8 cellular contexts compared by ENCODE assay signal in the genomic region with DNA sequence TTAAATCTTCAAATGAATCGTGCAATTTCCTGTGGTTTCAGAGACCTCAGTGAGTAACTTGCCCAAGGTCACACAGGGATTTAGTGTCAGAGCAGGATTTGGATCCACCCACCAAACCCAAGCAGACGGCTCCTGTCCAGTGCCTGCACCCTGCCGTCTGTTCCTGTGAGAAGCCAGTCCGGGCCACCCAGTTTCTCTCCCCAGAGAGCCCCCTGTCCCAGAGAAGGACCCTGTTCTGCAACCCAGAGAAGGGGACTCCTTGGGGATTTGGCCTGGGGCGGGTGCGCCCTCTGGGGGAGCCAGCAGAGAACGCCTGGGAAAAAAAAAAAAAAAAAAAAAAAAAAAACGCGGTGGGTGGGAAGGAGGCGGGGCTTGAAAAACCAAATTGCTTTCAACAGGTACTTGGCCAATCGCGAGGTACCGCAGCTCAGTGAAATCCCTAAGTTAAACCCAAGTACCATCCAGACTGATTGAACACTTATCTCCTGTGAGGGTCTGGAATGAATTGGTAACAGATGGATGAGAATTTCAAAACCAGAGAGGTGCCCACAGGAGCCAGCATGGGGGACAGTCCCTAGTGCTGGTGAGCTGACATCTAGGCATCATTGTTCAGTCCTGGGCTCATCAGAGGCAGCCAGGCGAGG. TPM values are rescaled to one million over a fixed set of nuclear protein-coding genes. Genes with fewer than 3 reads are reported as not detected.
DNase-seq lines count a peak whose midpoint lies in the region; ATAC-seq and TF ChIP-seq lines count a peak whose summit lies in the region.

No MANE protein-coding gene starts in this region.

- H3K27ac Mint-ChIP-seq in CD14-positive monocyte, result peak overlapping the region; percentile 1 to 80 (median 29)

- WGBS in heart left ventricle, 4 donors, result 7 to 9% (median 8%) methylated on average over 14 of the region's 14 CpGs

- no peak for DNase-seq in CD14-positive monocyte (ENCODE audit: low spot score)
- DNase-seq in HCT116 (ENCODE audit: low read depth, low spot score), result peak; percentile 33
- peak; percentile 53 for DNase-seq in OCI-M1 (lab: John Stamatoyannopoulos, UW)
- peak; percentile 76 for DNase-seq in activated effector memory CD4-positive, alpha-beta T cell treated with anti-CD3 and anti-CD28 coated beads, Interleukin-2, amount 50 U/mL, for 16 hours
- peak in 4 of 5 donors; percentile 25 to 66 (median 41) for DNase-seq in heart left ventricle
- no peak for DNase-seq in retinal pigment epithelial cell (ENCODE audit: low read depth)

- peak overlapping the region; percentile 63 to 77 for H3K4me3 Mint-ChIP-seq in CD14-positive monocyte

- intact Hi-C loops in CD14-positive monocyte (cut with micrococcal nuclease), result loop anchor here (5.0 to 10.0 kb wide), 2 partner anchors 144 to 146 kb away; no protein-coding TSS in a partner anchor
- intact Hi-C loops in HCT116 (cut with micrococcal nuclease), result loop anchor here (1.0 kb wide), 1 partner anchor 147 kb away; no protein-coding TSS in a partner anchor
- intact Hi-C loops in heart left ventricle (cut with DNase I), result loop anchor here in 9 of 10 donors (1.0 to 5.0 kb wide), 7 partner anchors 66 to 148 kb away; no protein-coding TSS in a partner anchor

- ATAC-seq in HCT116 (peak; percentile 71), heart left ventricle (peak; percentile 37 to 64 (median 56)), HG02678 (IDR thresholded peaks at IDR 0.05; ENCODE audit: unreplicated experiment) (no peak), GM21390 (IDR thresholded peaks at IDR 0.05; ENCODE audit: unreplicated experiment) (no peak)

- no peaks in the 10 kb centered on the region for H3K9me2 ChIP-seq in HCT116 (ENCODE audit: insufficient read depth)

- H3K27ac ChIP-seq in HCT116 (ENCODE audit: low read depth, low read length) (no peak overlapping the region), heart left ventricle (no peak overlapping the region)

- peaks cover 0 to 8% of the 10 kb centered on the region in 2 experiments; a peak in 1 of 4 replicates for H3K4me1 ChIP-seq in HCT116 (ENCODE audit: control insufficient read depth in 1 of 2, insufficient read depth in 2 of 2, low read length in 2 of 2)
- peaks cover 0 to 21% (median 4%) of the 10 kb centered on the region in 12 donors for H3K4me1 ChIP-seq in heart left ventricle

- H3K4me2 ChIP-seq in HCT116 (ENCODE audit: low read length), result peak overlapping the region; percentile 50

- CTCF ChIA-PET in HCT116 (lab: Charles Lee), result interaction anchor here (0.7 to 1.6 kb wide), 3 partner anchors 49 to 147 kb away, joined by 3 to 8 read pairs (median 3); partner anchors contain the start of gene KDM3A

- POLR2A ChIA-PET in HCT116 (lab: Charles Lee), result no interaction called here

- H3K36me3 ChIP-seq in HCT116 (ENCODE audit: control insufficient read depth in 1 of 2, insufficient read depth in 2 of 2, low read length in 2 of 2), result no peaks in the 10 kb centered on the region
- H3K36me3 ChIP-seq in heart left ventricle, result no peaks in the 10 kb centered on the region

- TF ChIP-seq POLR2A in HCT116 (IDR thresholded peaks at IDR 0.05; ENCODE audit: borderline replicate concordance, extremely low read depth, insufficient read depth, insufficient read length) (no peak), heart left ventricle (IDR thresholded peaks at IDR 0.05) (no peak)

- no peaks in the 10 kb centered on the region for H4K20me1 ChIP-seq in HCT116 (ENCODE audit: insufficient read depth)

- H3K36me3 Mint-ChIP-seq in CD14-positive monocyte, result no peaks in the 10 kb centered on the region

- H3K4me1 Mint-ChIP-seq in CD14-positive monocyte, result peaks cover 38% of the 10 kb centered on the region

- H3K9me3 ChIP-seq in HCT116 (ENCODE audit: control insufficient read depth in 1 of 2, insufficient read depth in 1 of 2, low read depth in 1 of 2, low read length in 2 of 2) (peaks cover 5 to 10% of the 10 kb centered on the region in 2 experiments), heart left ventricle (peaks cover 0 to 8% (median 2%) of the 10 kb centered on the region in 12 donors)

- RAD21 ChIA-PET in HCT116 (lab: Charles Lee; ENCODE audit: low non-redundant PET in 1 of 2, low total read pairs in 2 of 2, uncharacterized antibody in 2 of 2, unreplicated experiment in 2 of 2), result interaction anchor here (0.7 to 0.8 kb wide), 3 partner anchors 93 to 147 kb away, joined by 3 read pairs; no protein-coding TSS in a partner anchor

- no peaks in the 10 kb centered on the region for H3K79me2 ChIP-seq in HCT116 (ENCODE audit: insufficient read depth, low read length)

- peak overlapping the region; percentile 44 for H2AFZ ChIP-seq in HCT116 (ENCODE audit: low read depth, low read length, poor library complexity, severe bottlenecking)

- peaks cover 3 to 12% (median 5%) of the 10 kb centered on the region in 7 donors for H3K9me3 Mint-ChIP-seq in CD14-positive monocyte

- peaks cover 0 to 4% (median 3%) of the 10 kb centered on the region in 3 donors for H3K27me3 Mint-ChIP-seq in CD14-positive monocyte (ENCODE audit: low read depth in 3 of 3)

- H3K4me3 ChIP-seq in HCT116 (replicated peaks in 1 of 2; ENCODE audit: low read depth in 1 of 2, low read length in 2 of 2) (no peak overlapping the region), heart left ventricle (peak overlapping the region in 2 of 12 donors; percentile 10 to 22), retinal pigment epithelial cell (ENCODE audit: low read length) (peak overlapping the region; percentile 14)

- no TSS peak for BruUV-seq in HCT116 (replicated peaks; lab: Mats Ljungman, UMichigan)

- TF ChIP-seq CTCF in CD14-positive monocyte (IDR thresholded peaks at IDR 0.05) (peak; percentile 72), HCT116 (IDR thresholded peaks at IDR 0.05 in 2 of 3, conservative IDR thresholded peaks at IDR 0.05 in 1 of 3; ENCODE audit: borderline replicate concordance in 1 of 3, insufficient read depth in 1 of 3, low read depth in 2 of 3, low read length in 2 of 3) (peak; percentile 73 to 82 (median 81); a peak in 5 of 6 replicates), heart left ventricle (IDR thresholded peaks at IDR 0.05) (peak; percentile 44 to 74 (median 63)), retinal pigment epithelial cell (conservative IDR thresholded peaks at IDR 0.05; ENCODE audit: low read depth, low read length) (peak; percentile 75)

- peak; percentile 83 for TF ChIP-seq RAD21 in HCT116 (IDR thresholded peaks at IDR 0.05; ENCODE audit: low read depth)

- H3K27me3 ChIP-seq in HCT116 (ENCODE audit: insufficient read depth, low read length), result no peaks in the 10 kb centered on the region
- H3K27me3 ChIP-seq in heart left ventricle, result no peaks in the 10 kb centered on the region

- no peak overlapping the region for H3K9ac ChIP-seq in HCT116 (ENCODE audit: low read length)

TF ChIP-seq in HCT116, 20 proteins besides CTCF, POLR2A, EP300 and RAD21 (continues in another document):
- no peak for TF ChIP-seq POLR2AphosphoS5 (IDR thresholded peaks at IDR 0.05; ENCODE audit: low read depth, low read length)
- TF ChIP-seq REST (IDR thresholded peaks at IDR 0.05; ENCODE audit: low read depth), result no peak
- TF ChIP-seq CEBPB (IDR thresholded peaks at IDR 0.05; ENCODE audit: low read depth), result no peak
- TF ChIP-seq TCF7L2 (IDR thresholded peaks at IDR 0.05; ENCODE audit: borderline replicate concordance, extremely low read depth, insufficient read depth, insufficient read length), result no peak
- no peak for TF ChIP-seq EGR1 (IDR thresholded peaks at IDR 0.05; ENCODE audit: low read depth)
- no peak for TF ChIP-seq ZFX (IDR thresholded peaks at IDR 0.05)
- TF ChIP-seq MAX (IDR thresholded peaks at IDR 0.05), result no peak
- TF ChIP-seq SIN3A (IDR thresholded peaks at IDR 0.05; ENCODE audit: low read depth), result no peak
- TF ChIP-seq EZH2 (IDR thresholded peaks at IDR 0.05), result no peak
- TF ChIP-seq CBX3 (IDR thresholded peaks at IDR 0.05; ENCODE audit: low read depth), result no peak
- TF ChIP-seq SRF (IDR thresholded peaks at IDR 0.05; ENCODE audit: low read depth), result no peak
- no peak for TF ChIP-seq YY1 (IDR thresholded peaks at IDR 0.05; ENCODE audit: extremely low read depth, insufficient replicate concordance, low read depth, low read length)
- no peak for TF ChIP-seq JUND (IDR thresholded peaks at IDR 0.05)
- no peak for TF ChIP-seq ATF3 (IDR thresholded peaks at IDR 0.05)
- no peak for TF ChIP-seq SP1 (IDR thresholded peaks at IDR 0.05; ENCODE audit: low read depth)

RNA-seq across cellular contexts. Expression of gene REEP1, which starts 30.9 kb away (rescaled TPM):
- not detected for polyA plus RNA-seq in CD14-positive monocyte
- total RNA-seq in HCT116 (2021; ENCODE audit: unreplicated experiment), result 5.9 TPM
- polyA plus RNA-seq in HCT116 (2012), result 1.8 and 2.4 TPM in 2 replicates
- total RNA-seq in heart left ventricle, result 10 to 100 TPM; 16.0 to 43.4 (median 27.6) TPM
- polyA plus RNA-seq in heart left ventricle, result 10 to 100 TPM; 13.6 to 36.1 TPM

Comparison
In these comparisons a context has a peak if more than half of its experiments do, and no peak if none do; other contexts are left out.
1. DNase-seq: peak in HCT116 (single experiment), OCI-M1 (single experiment), activated effector memory CD4-positive, alpha-beta T cell treated with anti-CD3 and anti-CD28 coated beads, Interleukin-2, amount 50 U/mL, for 16 hours (single experiment) and heart left ventricle (4 of 5); none in CD14-positive monocyte (single experiment) and retinal pigment epithelial cell (single experiment).
2. ATAC-seq: peak in HCT116 (single experiment) and heart left ventricle (4 of 4); none in HG02678 (single experiment) and GM21390 (single experiment).
3. Peak in every context shown above with its lines, with median percentiles within 50 percentile points of each other: CTCF ChIP-seq.